13 cellular contexts compared by ENCODE assay signal in the genomic region with DNA sequence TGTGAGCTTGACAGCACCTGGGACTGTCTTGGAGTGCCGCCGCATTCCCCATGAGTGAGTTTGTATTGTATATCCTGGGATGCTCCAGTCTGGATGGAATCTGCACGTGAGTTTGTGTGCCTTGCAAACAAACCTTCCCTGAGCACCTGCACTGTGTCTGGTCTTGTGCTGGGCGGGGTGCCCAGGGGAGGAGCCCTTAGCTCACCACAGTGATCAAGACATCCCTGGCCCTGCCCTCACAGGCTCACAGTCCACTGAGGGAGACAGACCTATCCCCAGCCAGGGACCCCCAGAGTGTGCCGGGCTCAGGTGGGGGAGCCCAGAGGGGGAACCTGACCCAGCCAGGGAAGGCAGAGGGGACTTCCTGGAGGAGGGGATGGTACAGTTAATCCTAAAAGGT. TPM values are rescaled to one million over a fixed set of nuclear protein-coding genes. Genes with fewer than 3 reads are reported as not detected.
DNase-seq lines count a peak whose midpoint lies in the region; ATAC-seq and TF ChIP-seq lines count a peak whose summit lies in the region.
"Had no signal": no experiment of that assay in that cellular context is flagged by ENCODE, and none has a peak within 500 bp of the region (broad histone marks: within the 10 kb centered on the region; RNA-seq: fewer than 3 reads in every experiment).

No MANE protein-coding gene starts in this region.

- H3K27me3 ChIP-seq in right cardiac atrium (ENCODE audit: control insufficient read depth, insufficient read depth) (no peaks in the 10 kb centered on the region), testis (no peaks in the 10 kb centered on the region)
- H3K27me3 ChIP-seq: right atrium auricular region had no signal

- no peak for TF ChIP-seq POLR2A in testis (IDR thresholded peaks at IDR 0.05)

- intact Hi-C loops in right cardiac atrium (cut with DNase I) (loop anchor here in 1 of 4 donors (5.0 kb wide), 1 partner anchor 35 kb away; no protein-coding TSS in a partner anchor), Right ventricle myocardium inferior (cut with DNase I) (no loop called here), left colon (cut with DNase I, micrococcal nuclease) (no loop called here), testis (cut with DNase I; ENCODE audit: low total_unique reads) (loop anchor here (5.0 kb wide), 1 partner anchor 35 kb away; no protein-coding TSS in a partner anchor)

- H3K27ac ChIP-seq in right cardiac atrium (ENCODE audit: low read length) (no peak overlapping the region), testis (no peak overlapping the region)

- H3K27me3 Mint-ChIP-seq in activated CD8-positive, alpha-beta T cell treated with anti-CD3 and anti-CD28 coated beads, Interleukin-2, amount 10 ng/mL, durations not matched to agents 7 days and 5 days (ENCODE audit: low read depth): peaks cover 4% of the 10 kb centered on the region

- peaks cover 1% of the 10 kb centered on the region for H3K4me1 Mint-ChIP-seq in activated CD8-positive, alpha-beta T cell treated with anti-CD3 and anti-CD28 coated beads, Interleukin-2, amount 10 ng/mL, durations not matched to agents 7 days and 5 days (ENCODE audit: low read depth)

- H3K4me3 Mint-ChIP-seq in activated CD8-positive, alpha-beta T cell treated with anti-CD3 and anti-CD28 coated beads, Interleukin-2, amount 10 ng/mL, durations not matched to agents 7 days and 5 days: no peak overlapping the region

- TF ChIP-seq CTCF in testis (IDR thresholded peaks at IDR 0.05): no peak

- ATAC-seq in right cardiac atrium (no peak), Right ventricle myocardium inferior (no peak), left colon (peak; percentile 80), GM19351 (IDR thresholded peaks at IDR 0.05; ENCODE audit: unreplicated experiment) (no peak)
- no peak for ATAC-seq in activated CD8-positive, alpha-beta T cell treated with anti-CD3 and anti-CD28 coated beads, Interleukin-2, amount 10 ng/mL, durations not matched to agents 7 days and 5 days
- ATAC-seq: activated naive CD4-positive, alpha-beta T cell treated with anti-CD3 and anti-CD28 coated beads, Interleukin-2, amount 50 U/mL, for 72 hours had no signal

- POLR2A ChIA-PET in activated CD8-positive, alpha-beta T cell treated with anti-CD3 and anti-CD28 coated beads, Interleukin-2, amount 10 ng/mL, durations not matched to agents 7 days and 5 days (lab: Charles Lee): no interaction called here

- H3K36me3 Mint-ChIP-seq in activated CD8-positive, alpha-beta T cell treated with anti-CD3 and anti-CD28 coated beads, Interleukin-2, amount 10 ng/mL, durations not matched to agents 7 days and 5 days (ENCODE audit: low read depth): no peaks in the 10 kb centered on the region
- H3K36me3 Mint-ChIP-seq: activated naive CD4-positive, alpha-beta T cell treated with anti-CD3 and anti-CD28 coated beads, Interleukin-2, amount 50 U/mL, for 72 hours had no signal

- CTCF ChIA-PET in activated CD8-positive, alpha-beta T cell treated with anti-CD3 and anti-CD28 coated beads, Interleukin-2, amount 10 ng/mL, durations not matched to agents 7 days and 5 days (lab: Charles Lee): interaction anchor here (0.9 to 1.5 kb wide), 2 partner anchors 24 to 39 kb away, joined by 3 to 5 read pairs; partner anchors contain the start of gene NECTIN2

- 75% methylated on average over 5 of the region's 5 CpGs for WGBS in right cardiac atrium
- WGBS in testis, 2 donors: 71 to 81% methylated on average over 3 to 5 of the region's 5 CpGs

- no peak overlapping the region for H3K27ac Mint-ChIP-seq in activated CD8-positive, alpha-beta T cell treated with anti-CD3 and anti-CD28 coated beads, Interleukin-2, amount 10 ng/mL, durations not matched to agents 7 days and 5 days
- H3K27ac Mint-ChIP-seq: activated naive CD4-positive, alpha-beta T cell treated with anti-CD3 and anti-CD28 coated beads, Interleukin-2, amount 50 U/mL, for 72 hours had no signal

- no peaks in the 10 kb centered on the region for H3K36me3 ChIP-seq in testis (ENCODE audit: low read depth, missing control alignments)
- H3K36me3 ChIP-seq: right atrium auricular region had no signal

- H3K4me1 ChIP-seq in right cardiac atrium (ENCODE audit: control insufficient read depth, insufficient read depth, low read length) (peaks cover 4% of the 10 kb centered on the region), testis (peaks cover 21% of the 10 kb centered on the region)

- no peaks in the 10 kb centered on the region for H3K9me3 Mint-ChIP-seq in activated CD8-positive, alpha-beta T cell treated with anti-CD3 and anti-CD28 coated beads, Interleukin-2, amount 10 ng/mL, durations not matched to agents 7 days and 5 days (ENCODE audit: insufficient read depth)
- H3K9me3 Mint-ChIP-seq: activated naive CD4-positive, alpha-beta T cell treated with anti-CD3 and anti-CD28 coated beads, Interleukin-2, amount 50 U/mL, for 72 hours had no signal

- peak in 2 of 3 donors; percentile 28 to 37 for DNase-seq in right cardiac atrium
- DNase-seq in Right ventricle myocardium inferior (ENCODE audit: missing footprints): no peak
- peak; percentile 63 for DNase-seq in RPMI8226
- DNase-seq in left colon: peak; percentile 71 to 79
- no peak for DNase-seq in stimulated activated naive CD4-positive, alpha-beta T cell (lab: John Stamatoyannopoulos, UW)
- no peak for DNase-seq in testis
- DNase-seq in activated CD8-positive, alpha-beta T cell treated with anti-CD3 and anti-CD28 coated beads, Interleukin-2, amount 10 ng/mL, durations not matched to agents 7 days and 5 days: no peak
- DNase-seq: activated CD4-positive, alpha-beta T cell treated with anti-CD3 and anti-CD28 coated beads for 4 hours; islet precursor cell; stimulated activated CD8-positive, alpha-beta memory T cell treated with anti-CD3 and anti-CD28 coated beads, Interleukin-4, amount 100 ng/mL, for 48 hours had no signal

- H3K9me3 ChIP-seq in right cardiac atrium (ENCODE audit: control insufficient read depth, low read length): no peaks in the 10 kb centered on the region
- no peaks in the 10 kb centered on the region for H3K9me3 ChIP-seq in testis
- H3K9me3 ChIP-seq: right atrium auricular region had no signal

- H3K4me3 ChIP-seq in right cardiac atrium (ENCODE audit: low read length): no peak overlapping the region
- H3K4me3 ChIP-seq in testis: no peak overlapping the region
- H3K4me3 ChIP-seq: right atrium auricular region had no signal

RNA-seq across cellular contexts. Expression of gene BCAM, which starts 1.7 kb away (rescaled TPM):
- total RNA-seq in right cardiac atrium (100 to 1,000 TPM in 1 of 4 donors, 10 to 100 TPM in 3; 69.9 to 130 (median 80.1) TPM), Right ventricle myocardium inferior (91.9 TPM), left colon (10 to 100 TPM; 21.4 to 21.7 TPM), testis (100 to 1,000 TPM in 1 of 2 donors, 10 to 100 TPM in 1; 67.8 to 128 TPM)
- polyA plus RNA-seq in right cardiac atrium (107 TPM), testis (ENCODE audit: insufficient read depth, low read depth, low replicate concordance) (113 TPM)
- total RNA-seq in activated CD8-positive, alpha-beta T cell treated with anti-CD3 and anti-CD28 coated beads, Interleukin-2, amount 10 ng/mL, durations not matched to agents 7 days and 5 days: not detected

RNA-seq across cellular contexts. Expression of gene CBLC, which starts 29.5 kb away (rescaled TPM):
- total RNA-seq in right cardiac atrium (not detected), Right ventricle myocardium inferior (not detected), left colon (10 to 100 TPM; 79.1 to 84.4 TPM), testis (1 to 10 TPM; 4.9 to 6.9 TPM)
- polyA plus RNA-seq in right cardiac atrium (not detected), testis (ENCODE audit: insufficient read depth, low read depth, low replicate concordance) (1.9 TPM)
- total RNA-seq in activated CD8-positive, alpha-beta T cell treated with anti-CD3 and anti-CD28 coated beads, Interleukin-2, amount 10 ng/mL, durations not matched to agents 7 days and 5 days: not detected
- total RNA-seq: activated naive CD4-positive, alpha-beta T cell treated with anti-CD3 and anti-CD28 coated beads, Interleukin-2, amount 50 U/mL, for 72 hours; right atrium auricular region had no signal

RNA-seq across cellular contexts. Expression of gene NECTIN2, which starts 38.9 kb away (rescaled TPM):
- 100 to 1,000 TPM in 1 of 4 donors, 10 to 100 TPM in 3; 47.8 to 106 (median 57.5) TPM for total RNA-seq in right cardiac atrium
- 44.2 TPM for polyA plus RNA-seq in right cardiac atrium
- 41.8 TPM for total RNA-seq in Right ventricle myocardium inferior
- total RNA-seq in left colon: 100 to 1,000 TPM; 112 to 125 TPM
- total RNA-seq in testis: 100 to 1,000 TPM; 268 to 278 TPM
- polyA plus RNA-seq in testis (ENCODE audit: insufficient read depth, low read depth, low replicate concordance): 158 TPM
- total RNA-seq in activated CD8-positive, alpha-beta T cell treated with anti-CD3 and anti-CD28 coated beads, Interleukin-2, amount 10 ng/mL, durations not matched to agents 7 days and 5 days: under 1 TPM; 0.26 to 0.31 TPM

RNA-seq across cellular contexts. Expression of gene BCL3, which starts 58.7 kb away (rescaled TPM):
- total RNA-seq in right cardiac atrium: 10 to 100 TPM; 14.9 to 39.4 (median 17.9) TPM
- 25.8 TPM for polyA plus RNA-seq in right cardiac atrium
- 18.3 TPM for total RNA-seq in Right ventricle myocardium inferior
- 100 to 1,000 TPM in 1 of 2 donors, 10 to 100 TPM in 1; 81.5 to 103 TPM for total RNA-seq in left colon
- 10 to 100 TPM; 31.7 to 38.1 TPM for total RNA-seq in testis
- 15.5 TPM for polyA plus RNA-seq in testis (ENCODE audit: insufficient read depth, low read depth, low replicate concordance)
- total RNA-seq in activated CD8-positive, alpha-beta T cell treated with anti-CD3 and anti-CD28 coated beads, Interleukin-2, amount 10 ng/mL, durations not matched to agents 7 days and 5 days: 10 to 100 TPM; 22.4 to 25.1 TPM

Comparison
In these comparisons a context has a peak if more than half of its experiments do, and no peak if none do; other contexts are left out.
1. DNase-seq: peak in right cardiac atrium (2 of 3), RPMI8226 (single experiment) and left colon (2 of 2); none in Right ventricle myocardium inferior (single experiment), stimulated activated naive CD4-positive, alpha-beta T cell (0 of 6), testis (single experiment) and activated CD8-positive, alpha-beta T cell treated with anti-CD3 and anti-CD28 coated beads, Interleukin-2, amount 10 ng/mL, durations not matched to agents 7 days and 5 days (single experiment).
2. RNA of gene BCAM, which starts 1.7 kb away (total RNA-seq): 67.8 to 128 TPM in testis, 91.9 TPM in Right ventricle myocardium inferior (single experiment), 69.9 to 130 TPM in right cardiac atrium and 21.4 to 21.7 TPM in left colon; not detected in activated CD8-positive, alpha-beta T cell treated with anti-CD3 and anti-CD28 coated beads, Interleukin-2, amount 10 ng/mL, durations not matched to agents 7 days and 5 days; every median in the first group is over 10 times any median in the second.
3. RNA of gene CBLC, which starts 29.5 kb away (total RNA-seq): 79.1 to 84.4 TPM in left colon; 4.9 to 6.9 TPM in testis, not detected in activated CD8-positive, alpha-beta T cell treated with anti-CD3 and anti-CD28 coated beads, Interleukin-2, amount 10 ng/mL, durations not matched to agents 7 days and 5 days, not detected in right cardiac atrium and not detected in Right ventricle myocardium inferior (single experiment); every median in the first group is over 10 times any median in the second.
4. RNA of gene NECTIN2, which starts 38.9 kb away (total RNA-seq): 268 to 278 TPM in testis, 112 to 125 TPM in left colon, 47.8 to 106 TPM in right cardiac atrium and 41.8 TPM in Right ventricle myocardium inferior (single experiment); 0.26 to 0.31 TPM in activated CD8-positive, alpha-beta T cell treated with anti-CD3 and anti-CD28 coated beads, Interleukin-2, amount 10 ng/mL, durations not matched to agents 7 days and 5 days; every median in the first group is over 10 times any median in the second.